In the genomic region with DNA sequence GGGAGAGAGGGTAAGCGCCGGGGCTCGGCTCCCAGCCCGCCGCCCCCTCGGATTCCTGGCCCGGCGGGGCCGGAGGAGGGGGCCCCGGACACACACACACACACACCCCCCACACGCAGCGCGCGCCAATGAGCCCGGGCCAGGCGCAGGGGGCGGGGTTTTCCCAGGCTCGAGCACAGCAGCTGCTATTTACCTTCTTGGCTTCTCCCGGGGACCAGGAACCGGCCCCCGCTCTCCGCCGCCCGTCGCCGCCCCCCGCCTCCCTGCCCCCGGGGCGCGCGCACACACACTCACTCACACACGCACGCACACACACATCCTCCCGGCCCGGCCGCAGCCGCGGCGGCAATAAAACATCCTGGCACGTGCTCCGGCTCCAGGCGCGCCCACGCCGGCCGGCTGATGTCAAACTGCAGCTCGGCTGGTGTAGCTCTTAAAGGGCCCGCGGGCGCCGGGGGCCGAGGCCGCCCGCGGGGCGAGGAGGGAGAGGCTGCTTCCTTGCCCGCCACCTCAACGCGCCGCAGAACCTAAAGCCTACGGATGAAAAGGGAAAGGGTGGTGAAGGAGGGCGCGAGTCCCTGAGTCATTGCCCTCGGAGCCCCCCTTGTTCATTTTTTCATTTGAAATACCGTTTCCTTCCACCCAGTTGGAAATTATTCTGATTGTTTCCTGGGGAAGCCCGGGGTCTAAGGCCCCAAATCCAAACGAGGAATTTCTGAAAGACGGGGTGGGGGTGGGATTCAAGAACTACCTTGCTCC, we compare ENCODE assay signal across 8 cellular contexts. TPM values are rescaled to one million over a fixed set of nuclear protein-coding genes. Genes with fewer than 3 reads are reported as not detected.
A peak's percentile ranks its signal among the peaks of the same experiment; 100 is the strongest.
DNase-seq lines count a peak whose midpoint lies in the region; ATAC-seq and TF ChIP-seq lines count a peak whose summit lies in the region.

No MANE protein-coding gene starts in this region.

- H3K79me2 ChIP-seq in PC-3 (ENCODE audit: low read length) = peaks cover 42% of the 10 kb centered on the region

- H2AFZ ChIP-seq in PC-3 (ENCODE audit: low read length) = no peak overlapping the region

- ATAC-seq in GM21526 (IDR thresholded peaks at IDR 0.05; ENCODE audit: low FRiP score, unreplicated experiment) (peak; percentile 39), PC-3 (peak; percentile 37), naive B cell (ENCODE audit: low read depth in 2 of 2) (peak; percentile 39 to 45)
- peak; percentile 56 to 68 for ATAC-seq in stimulated activated naive B cell treated with anti-CD40 and anti-IgM and Interleukin-4, amounts not matched to agents 10 μg/mL and 1 μg/mL and 100 μg/mL, for 72 hours (replicated peaks)

- H3K27ac Mint-ChIP-seq in Calu3 (ENCODE audit: unreplicated experiment) (peak overlapping the region; percentile 83), naive B cell (peak overlapping the region; percentile 97 to 100 (median 100))
- peak overlapping the region; percentile 97 for H3K27ac Mint-ChIP-seq in stimulated activated naive B cell treated with anti-CD40 and anti-IgM and Interleukin-4, amounts not matched to agents 10 μg/mL and 1 μg/mL and 100 μg/mL, for 72 hours

- peaks cover 18% of the 10 kb centered on the region; the same call in 1 of the 2 replicates for H3K36me3 ChIP-seq in PC-3 (ENCODE audit: low read depth, low read length)
- peaks cover 0 to 8% (median 0%) of the 10 kb centered on the region in 3 donors for H3K36me3 ChIP-seq in esophagus squamous epithelium

- intact Hi-C loops in Calu3 (cut with micrococcal nuclease; ENCODE audit: unreplicated experiment) = loop anchor here (1.0 to 10.0 kb wide), 4 partner anchors 48 to 290 kb away; no protein-coding TSS in a partner anchor
- intact Hi-C loops in PC-3 (cut with micrococcal nuclease) = loop anchor here (1.0 to 5.0 kb wide), 5 partner anchors 64 to 473 kb away; no protein-coding TSS in a partner anchor
- intact Hi-C loops in esophagus squamous epithelium (cut with DNase I) = loop anchor here (5.0 to 10.0 kb wide), 2 partner anchors 182 to 350 kb away; no protein-coding TSS in a partner anchor

- peaks cover 12% of the 10 kb centered on the region for H3F3A ChIP-seq in PC-3 (ENCODE audit: low read length, unreplicated experiment)

- no TSS peak for BruUV-seq in Calu3 (replicated peaks; lab: Mats Ljungman, UMichigan)
- no TSS peak for BruUV-seq in PC-3 (replicated peaks; lab: Mats Ljungman, UMichigan)

- 0 to 2% methylated on average over 13 to 18 of the region's 68 CpGs for WGBS in esophagus squamous epithelium, 2 donors

- POLR2A ChIA-PET in PC-3 (lab: Charles Lee; ENCODE audit: unreplicated experiment) = interaction anchor here (0.6 to 2.8 kb wide), 19 partner anchors 45 to 472 kb away, joined by 3 to 21 read pairs (median 5); no protein-coding TSS in a partner anchor

- peak; percentile 49; the same call in 1 of the 2 replicates for TF ChIP-seq RAD21 in Ishikawa (IDR thresholded peaks at IDR 0.05; ENCODE audit: low read depth)

- peak in 3 of 4 donors; percentile 45 to 66 (median 47) for TF ChIP-seq POLR2A in esophagus squamous epithelium (IDR thresholded peaks at IDR 0.05)

- peak; percentile 97 for TF ChIP-seq EP300 in Ishikawa (IDR thresholded peaks at IDR 0.05; ENCODE audit: borderline replicate concordance)

- H3K9ac ChIP-seq in PC-3 (ENCODE audit: low read length) = peak overlapping the region; percentile 69

- H3K9me3 Mint-ChIP-seq in Calu3 (ENCODE audit: low read depth, unreplicated experiment) (no peaks in the 10 kb centered on the region), naive B cell (peaks cover 0 to 4% (median 0%) of the 10 kb centered on the region in 7 donors)
- no peaks in the 10 kb centered on the region for H3K9me3 Mint-ChIP-seq in stimulated activated naive B cell treated with anti-CD40 and anti-IgM and Interleukin-4, amounts not matched to agents 10 μg/mL and 1 μg/mL and 100 μg/mL, for 72 hours

- CTCF ChIA-PET in Calu3 (lab: Charles Lee) = interaction anchor here (0.6 to 9.4 kb wide), 26 partner anchors 10 to 839 kb away, joined by 3 to 86 read pairs (median 4); no protein-coding TSS in a partner anchor
- CTCF ChIA-PET in PC-3 (lab: Charles Lee) = interaction anchor here (0.8 to 2.0 kb wide), 4 partner anchors 132 to 354 kb away, joined by 3 to 12 read pairs (median 6); no protein-coding TSS in a partner anchor

- no peak for TF ChIP-seq CTCF in Calu3 (IDR thresholded peaks at IDR 0.05; ENCODE audit: unreplicated experiment)
- no peak for TF ChIP-seq CTCF in PC-3 (conservative IDR thresholded peaks at IDR 0.05; ENCODE audit: low read depth, low read length)
- TF ChIP-seq CTCF in esophagus squamous epithelium (IDR thresholded peaks at IDR 0.05) = peak in 1 of 6 experiments; percentile 16

- H3K4me1 ChIP-seq in PC-3 (ENCODE audit: insufficient read depth, low read length) (peaks cover 58% of the 10 kb centered on the region), esophagus squamous epithelium (peaks cover 22 to 96% (median 46%) of the 10 kb centered on the region in 3 donors)

- H3K27ac ChIP-seq in PC-3 (ENCODE audit: low read length) (peak overlapping the region; percentile 67), esophagus squamous epithelium (peak overlapping the region; percentile 93 to 98 (median 96))

- H3K36me3 Mint-ChIP-seq in Calu3 (ENCODE audit: insufficient read depth, unreplicated experiment) (peaks cover 84% of the 10 kb centered on the region), naive B cell (no peaks in the 10 kb centered on the region)
- peaks cover 0 to 4% of the 10 kb centered on the region in 2 donors for H3K36me3 Mint-ChIP-seq in stimulated activated naive B cell treated with anti-CD40 and anti-IgM and Interleukin-4, amounts not matched to agents 10 μg/mL and 1 μg/mL and 100 μg/mL, for 72 hours

- no peaks in the 10 kb centered on the region for H3K9me3 ChIP-seq in PC-3 (ENCODE audit: low read length)
- no peaks in the 10 kb centered on the region for H3K9me3 ChIP-seq in esophagus squamous epithelium

- peak overlapping the region; percentile 82 for H3K4me2 ChIP-seq in PC-3 (ENCODE audit: low read length)

- peaks cover 22% of the 10 kb centered on the region for H4K20me1 ChIP-seq in PC-3 (ENCODE audit: low read length)

- H3K4me1 Mint-ChIP-seq in Calu3 (ENCODE audit: low read depth, unreplicated experiment) (peaks cover 52% of the 10 kb centered on the region), naive B cell (peaks cover 63 to 77% (median 74%) of the 10 kb centered on the region in 3 donors)
- peaks cover 57 to 80% of the 10 kb centered on the region in 2 donors for H3K4me1 Mint-ChIP-seq in stimulated activated naive B cell treated with anti-CD40 and anti-IgM and Interleukin-4, amounts not matched to agents 10 μg/mL and 1 μg/mL and 100 μg/mL, for 72 hours

- peak overlapping the region; percentile 92 for H3K4me3 Mint-ChIP-seq in Calu3 (ENCODE audit: low read depth, unreplicated experiment)
- H3K4me3 Mint-ChIP-seq in naive B cell = peak overlapping the region; percentile 89 to 98 (median 95)
- H3K4me3 Mint-ChIP-seq in stimulated activated naive B cell treated with anti-CD40 and anti-IgM and Interleukin-4, amounts not matched to agents 10 μg/mL and 1 μg/mL and 100 μg/mL, for 72 hours = peak overlapping the region; percentile 77 to 95

- H3K9me2 ChIP-seq in PC-3 (replicated peaks; ENCODE audit: low read length) = no peaks in the 10 kb centered on the region

- DNase-seq in Calu3 (peak; percentile 100), PC-3 (peak; percentile 97), activated T-helper 1 cell treated with Interleukin-2 at 50 U/mL for 16 hours (ENCODE audit: low read depth) (peak; percentile 63), esophagus squamous epithelium (lab: John Stamatoyannopoulos, UW) (peak; percentile 59), naive B cell (peak; percentile 95)
- DNase-seq in stimulated activated naive B cell treated with anti-CD40 and anti-IgM and Interleukin-4, amounts not matched to agents 10 μg/mL and 1 μg/mL and 100 μg/mL, for 72 hours = peak; percentile 88

- H3K4me3 ChIP-seq in PC-3 (ENCODE audit: low read length) = peak overlapping the region; percentile 89
- H3K4me3 ChIP-seq in esophagus squamous epithelium = peak overlapping the region; percentile 53 to 88 (median 70)

- H3K27me3 ChIP-seq in PC-3 (ENCODE audit: low read length) (no peaks in the 10 kb centered on the region), esophagus squamous epithelium (peaks cover 0 to 4% (median 0%) of the 10 kb centered on the region in 4 donors)

- H3K27me3 Mint-ChIP-seq in Calu3 (ENCODE audit: unreplicated experiment) = no peaks in the 10 kb centered on the region
- peaks cover 0 to 8% (median 3%) of the 10 kb centered on the region in 3 donors for H3K27me3 Mint-ChIP-seq in naive B cell
- H3K27me3 Mint-ChIP-seq in stimulated activated naive B cell treated with anti-CD40 and anti-IgM and Interleukin-4, amounts not matched to agents 10 μg/mL and 1 μg/mL and 100 μg/mL, for 72 hours = peaks cover 5% of the 10 kb centered on the region in 2 donors

TF ChIP-seq in Ishikawa, 13 proteins besides CTCF, POLR2A, EP300 and RAD21 (continues in another document):
- TF ChIP-seq TCF12 (IDR thresholded peaks at IDR 0.05; ENCODE audit: low read depth) (peak; percentile 99), NFIC (IDR thresholded peaks at IDR 0.05) (peak; percentile 98), EGR1 (IDR thresholded peaks at IDR 0.05) (peak; percentile 97), CREB1 (IDR thresholded peaks at IDR 0.05; ENCODE audit: low read depth) (peak; percentile 48; the same call in 1 of the 2 replicates)

RNA-seq across cellular contexts. Expression of gene HES1, which starts 1.0 kb away (rescaled TPM):
- total RNA-seq in Calu3 (2022) (141 and 160 TPM in 2 replicates), PC-3 (2014; rRNA removed) (852 and 906 TPM in 2 replicates), esophagus squamous epithelium (10 to 100 TPM; 38.6 to 92.1 (median 75.4) TPM)
- 10 to 100 TPM; 10.1 to 43.5 (median 25.4) TPM for polyA plus RNA-seq in naive B cell (ENCODE audit: low read depth in 6 of 6)

Comparison
In these comparisons a context has a peak if more than half of its experiments do, and no peak if none do; other contexts are left out.
1. Peak in every context shown above with its lines: DNase-seq, ATAC-seq, H3K4me3 ChIP-seq and H3K27ac ChIP-seq.